1 cellular context compared by ENCODE assay signal in genomic region chr22:32527756-32528155, GRCh38.
TF ChIP-seq lines count a peak whose summit lies in the region.

No MANE protein-coding gene starts in this region.

TF ChIP-seq in WTC11, 78 proteins besides CTCF, POLR2A, EP300 and RAD21 (continued from another document):
- TF ChIP-seq AFF4 (CRISPR knock-in tag; IDR thresholded peaks at IDR 0.05; ENCODE audit: borderline replicate concordance) (no peak), IRF1 (CRISPR knock-in tag; IDR thresholded peaks at IDR 0.05) (no peak), ATF6 (CRISPR knock-in tag; IDR thresholded peaks at IDR 0.05) (no peak), SOX15 (CRISPR knock-in tag; IDR thresholded peaks at IDR 0.05) (no peak), ZNF532 (CRISPR knock-in tag; IDR thresholded peaks at IDR 0.05; ENCODE audit: borderline replicate concordance) (no peak), E2F5 (CRISPR knock-in tag; IDR thresholded peaks at IDR 0.05) (no peak), CBFB (CRISPR knock-in tag; IDR thresholded peaks at IDR 0.05; ENCODE audit: low read depth) (no peak), ELF4 (CRISPR knock-in tag; IDR thresholded peaks at IDR 0.05; ENCODE audit: low read depth) (no peak), USF2 (CRISPR knock-in tag; IDR thresholded peaks at IDR 0.05) (no peak), SP1 (CRISPR knock-in tag; conservative IDR thresholded peaks at IDR 0.05) (no peak), HMGA2 (CRISPR knock-in tag; IDR thresholded peaks at IDR 0.05) (no peak), EMX1 (CRISPR knock-in tag; IDR thresholded peaks at IDR 0.05) (no peak)
TF ChIP-seq in WTC11: peak in this region for 0.
